Comparison of ENCODE assay signal across 8 cellular contexts in the genomic region with DNA sequence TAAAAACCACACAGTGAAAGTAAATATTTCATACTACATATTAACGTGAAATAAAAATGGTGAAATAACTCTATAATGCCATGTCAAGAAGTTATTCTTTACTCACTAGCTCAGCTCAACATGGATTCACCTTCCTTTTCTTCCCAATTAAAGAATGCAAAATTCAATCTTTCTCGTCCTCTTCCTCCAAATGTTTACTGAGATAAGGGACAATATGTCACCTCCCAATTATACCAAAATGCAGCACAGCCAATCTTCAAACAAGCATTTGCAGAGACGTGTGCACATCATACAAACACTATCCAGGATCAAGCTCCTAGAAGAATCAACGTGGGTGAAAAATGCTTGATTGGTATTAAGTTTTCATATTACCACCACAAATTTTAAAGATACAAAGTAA. TPM values are rescaled to one million over a fixed set of nuclear protein-coding genes. Genes with fewer than 3 reads are reported as not detected.
DNase-seq lines count a peak whose midpoint lies in the region; ATAC-seq and TF ChIP-seq lines count a peak whose summit lies in the region.

No MANE protein-coding gene starts in this region.

- H3K36me3 ChIP-seq in skeletal muscle satellite cell (ENCODE audit: insufficient read depth, low read length) = no peaks in the 10 kb centered on the region

- H3K27me3 ChIP-seq in dorsolateral prefrontal cortex = no peaks in the 10 kb centered on the region
- no peaks in the 10 kb centered on the region for H3K27me3 ChIP-seq in skeletal muscle satellite cell (ENCODE audit: control insufficient read depth, insufficient read depth, low read length)

- ATAC-seq in HG03196 (IDR thresholded peaks at IDR 0.05; ENCODE audit: unreplicated experiment) (no peak), GM18909 (IDR thresholded peaks at IDR 0.05; ENCODE audit: poor library complexity, unreplicated experiment) (no peak)

- peak; percentile 71 for DNase-seq in OCI-M1 (lab: John Stamatoyannopoulos, UW)
- DNase-seq in dorsolateral prefrontal cortex = no peak
- no peak for DNase-seq in GM20000 (ENCODE audit: low spot score)
- DNase-seq in NCI-H345 (lab: John Stamatoyannopoulos, UW) = no peak

- no peaks in the 10 kb centered on the region for H3K9me3 ChIP-seq in skeletal muscle satellite cell (replicated peaks; ENCODE audit: low read length)

- H3K4me1 ChIP-seq in skeletal muscle satellite cell (ENCODE audit: control insufficient read depth, insufficient read depth, low read length) = peaks cover 66% of the 10 kb centered on the region

- H3K4me2 ChIP-seq in skeletal muscle satellite cell (ENCODE audit: low read length) = peak overlapping the region; percentile 63

- H3K27ac ChIP-seq in dorsolateral prefrontal cortex = peak overlapping the region; percentile 8 to 97 (median 81)

- peak overlapping the region; percentile 26 for H3K4me3 ChIP-seq in GM12875 (ENCODE audit: low read depth, low read length)
- H3K4me3 ChIP-seq in dorsolateral prefrontal cortex = peak overlapping the region in 23 of 59 donors; percentile 0 to 52 (median 11)
- peak overlapping the region; percentile 40 for H3K4me3 ChIP-seq in skeletal muscle satellite cell (ENCODE audit: low read length)

- peak overlapping the region; percentile 4 for H3K9ac ChIP-seq in skeletal muscle satellite cell (ENCODE audit: low read depth, low read length)

- TF ChIP-seq CTCF in GM12875 (IDR thresholded peaks at IDR 0.05; ENCODE audit: borderline replicate concordance, insufficient read depth, low read depth, low read length) (no peak), dorsolateral prefrontal cortex (IDR thresholded peaks at IDR 0.05 in 54 of 56, conservative IDR thresholded peaks at IDR 0.05 in 2 of 56; ENCODE audit: low read depth in 1 of 56, partially characterized antibody in 56 of 56) (no peak), GM20000 (IDR thresholded peaks at IDR 0.05; ENCODE audit: extremely low read depth, missing control alignments) (no peak)

- intact Hi-C loops in dorsolateral prefrontal cortex (cut with DNase I) = loop anchor here in 1 of 2 donors (10.0 kb wide), 1 partner anchor 166 kb away; a partner anchor contains a TSS

RNA-seq across cellular contexts. Expression of a gene that starts 7.3 kb away (rescaled TPM):
- total RNA-seq in dorsolateral prefrontal cortex = 100 to 1,000 TPM; 185 to 784 (median 393) TPM
- total RNA-seq in skeletal muscle satellite cell (2012; rRNA removed) = 413 and 440 TPM in 2 replicates
